ENCODE assay signal across 1 cellular context in the genomic region with DNA sequence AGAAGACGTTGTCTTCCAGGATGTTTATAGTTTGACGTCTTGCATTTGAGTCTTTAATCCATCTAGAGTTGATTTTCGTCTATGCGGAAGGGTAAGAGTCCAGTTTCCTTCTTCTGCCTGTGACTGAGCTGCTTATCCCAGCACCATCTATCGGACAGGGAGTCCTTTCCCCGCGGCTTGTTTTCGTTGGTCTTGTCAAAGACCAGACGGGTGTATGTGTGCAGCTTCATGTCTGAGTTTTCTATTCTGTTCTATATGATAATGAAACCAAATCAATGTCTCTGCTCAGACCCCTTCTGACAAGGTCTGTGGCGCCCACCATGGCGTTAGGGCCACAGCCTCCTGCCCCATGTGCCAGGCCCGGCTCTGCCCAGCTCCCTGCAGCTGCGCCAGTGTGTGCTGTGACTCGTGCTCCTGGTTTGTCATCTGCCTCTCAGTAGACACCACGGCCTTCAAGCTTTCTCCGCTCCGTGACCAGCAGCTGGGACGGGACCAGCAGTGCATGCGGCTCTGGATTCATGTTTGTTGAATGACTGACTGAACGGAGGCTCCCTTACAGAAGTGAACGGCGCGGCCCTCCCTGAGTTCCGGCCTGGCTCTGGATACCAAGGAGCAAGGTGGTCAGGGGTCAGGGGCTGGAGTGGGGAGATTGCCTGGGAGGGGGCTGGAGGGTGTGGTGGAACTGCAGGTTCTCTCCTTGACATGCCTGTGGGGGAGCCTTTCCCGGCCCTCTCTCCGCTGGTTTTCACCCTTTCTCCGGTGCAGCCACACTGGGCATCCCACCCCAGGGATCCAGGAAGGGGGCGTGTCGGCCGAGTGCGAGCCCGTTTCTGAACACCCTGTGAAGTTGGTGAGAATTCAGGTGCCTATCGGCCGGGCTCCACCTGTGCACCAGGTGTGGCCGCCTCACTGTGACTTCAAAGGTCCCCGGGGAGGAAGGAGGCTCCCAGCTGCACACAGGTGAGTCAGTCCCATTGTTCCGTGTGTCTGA.
TF ChIP-seq lines count a peak whose summit lies in the region.

No MANE protein-coding gene starts in this region.

TF ChIP-seq in HepG2, 621 proteins besides CTCF, POLR2A, EP300 and RAD21:
- TF ChIP-seq, protein P1, sequence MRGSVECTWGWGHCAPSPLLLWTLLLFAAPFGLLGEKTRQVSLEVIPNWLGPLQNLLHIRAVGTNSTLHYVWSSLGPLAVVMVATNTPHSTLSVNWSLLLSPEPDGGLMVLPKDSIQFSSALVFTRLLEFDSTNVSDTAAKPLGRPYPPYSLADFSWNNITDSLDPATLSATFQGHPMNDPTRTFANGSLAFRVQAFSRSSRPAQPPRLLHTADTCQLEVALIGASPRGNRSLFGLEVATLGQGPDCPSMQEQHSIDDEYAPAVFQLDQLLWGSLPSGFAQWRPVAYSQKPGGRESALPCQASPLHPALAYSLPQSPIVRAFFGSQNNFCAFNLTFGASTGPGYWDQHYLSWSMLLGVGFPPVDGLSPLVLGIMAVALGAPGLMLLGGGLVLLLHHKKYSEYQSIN (CRISPR knock-in tag; IDR thresholded peaks at IDR 0.05; ENCODE audit: borderline replicate concordance), result no peak
- TF ChIP-seq NR2F1 (CRISPR knock-in tag; IDR thresholded peaks at IDR 0.05) (no peak), ZNF3 (CRISPR knock-in tag; IDR thresholded peaks at IDR 0.05) (no peak), PHF20 (CRISPR knock-in tag; IDR thresholded peaks at IDR 0.05) (no peak), BRCA1 (CRISPR knock-in tag; IDR thresholded peaks at IDR 0.05) (no peak), ZNF775 (CRISPR knock-in tag; IDR thresholded peaks at IDR 0.05; ENCODE audit: borderline replicate concordance) (no peak)
- TF ChIP-seq, protein P2, sequence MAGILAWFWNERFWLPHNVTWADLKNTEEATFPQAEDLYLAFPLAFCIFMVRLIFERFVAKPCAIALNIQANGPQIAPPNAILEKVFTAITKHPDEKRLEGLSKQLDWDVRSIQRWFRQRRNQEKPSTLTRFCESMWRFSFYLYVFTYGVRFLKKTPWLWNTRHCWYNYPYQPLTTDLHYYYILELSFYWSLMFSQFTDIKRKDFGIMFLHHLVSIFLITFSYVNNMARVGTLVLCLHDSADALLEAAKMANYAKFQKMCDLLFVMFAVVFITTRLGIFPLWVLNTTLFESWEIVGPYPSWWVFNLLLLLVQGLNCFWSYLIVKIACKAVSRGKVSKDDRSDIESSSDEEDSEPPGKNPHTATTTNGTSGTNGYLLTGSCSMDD (CRISPR knock-in tag; IDR thresholded peaks at IDR 0.05), result no peak
TF ChIP-seq in HepG2: peak in this region for 0.
